In genomic region chr12:94725375-94726168, GRCh38 we compare ENCODE assay signal across 9 cellular contexts.
DNase-seq lines count a peak whose midpoint lies in the region; ATAC-seq, FAIRE-seq and TF ChIP-seq lines count a peak whose summit lies in the region.
"Had no signal": no experiment of that assay in that cellular context is flagged by ENCODE, and none has a peak within 500 bp of the region (broad histone marks: within the 10 kb centered on the region; RNA-seq: fewer than 3 reads in every experiment).

No MANE protein-coding gene starts in this region.

- no peak for TF ChIP-seq POLR2A in H54 (IDR thresholded peaks at IDR 0.05; ENCODE audit: low read depth, low read length)

- H3K9ac ChIP-seq in SU-DHL-6 (ENCODE audit: low read length) = no peak overlapping the region

- TF ChIP-seq CTCF in A673 (conservative IDR thresholded peaks at IDR 0.05; ENCODE audit: low read depth, low read length) (peak; percentile 64), SU-DHL-6 (IDR thresholded peaks at IDR 0.05; ENCODE audit: insufficient read depth, low read length, poor library complexity, severe bottlenecking) (peak; percentile 42), hepatocyte (IDR thresholded peaks at IDR 0.05; ENCODE audit: poor library complexity) (peak; percentile 23)

- H4K20me1 ChIP-seq in SU-DHL-6 (ENCODE audit: low read depth, low read length) (no peaks in the 10 kb centered on the region), hepatocyte (ENCODE audit: insufficient read depth, poor library complexity, severe bottlenecking) (no peaks in the 10 kb centered on the region)

- H3K79me2 ChIP-seq in SU-DHL-6 (ENCODE audit: insufficient read depth, low read length) = no peaks in the 10 kb centered on the region
- no peaks in the 10 kb centered on the region for H3K79me2 ChIP-seq in hepatocyte

- H3K36me3 ChIP-seq in A673 (ENCODE audit: insufficient read depth, low read length, poor library complexity, severe bottlenecking) (no peaks in the 10 kb centered on the region), SU-DHL-6 (ENCODE audit: low read length) (no peaks in the 10 kb centered on the region), hepatocyte (replicated peaks; ENCODE audit: insufficient read depth, low read depth) (no peaks in the 10 kb centered on the region)
- H3K36me3 ChIP-seq: pancreas had no signal

- H3F3A ChIP-seq in SU-DHL-6 (ENCODE audit: insufficient read depth) = no peaks in the 10 kb centered on the region

- peak overlapping the region; percentile 86 for H2AFZ ChIP-seq in SU-DHL-6 (ENCODE audit: low read depth, low read length, severe bottlenecking)
- no peak overlapping the region for H2AFZ ChIP-seq in hepatocyte

- peak; percentile 64 for DNase-seq in A673 (ENCODE audit: low spot score)
- no peak for DNase-seq in H54 (ENCODE audit: insufficient read length, low spot score)
- peak; percentile 37 for DNase-seq in hepatocyte (ENCODE audit: low spot score)
- DNase-seq in kidney tubule cell (ENCODE audit: low spot score) = no peak
- no peak for DNase-seq in activated CD4-positive, alpha-beta T cell treated with anti-CD3 and anti-CD28 coated beads for 48 hours
- no peak for DNase-seq in stimulated activated naive CD4-positive, alpha-beta T cell treated with Interleukin-2 at 50 U/mL for 16 hours (lab: John Stamatoyannopoulos, UW)
- DNase-seq: pancreas had no signal

- intact Hi-C loops in A673 (cut with micrococcal nuclease; ENCODE audit: unreplicated experiment) = no loop called here

- H3K9me3 ChIP-seq in A673 (ENCODE audit: low read depth, low read length, poor library complexity, severe bottlenecking) (no peaks in the 10 kb centered on the region), SU-DHL-6 (ENCODE audit: insufficient read depth, low read length) (no peaks in the 10 kb centered on the region), hepatocyte (ENCODE audit: low read depth) (no peaks in the 10 kb centered on the region)
- H3K9me3 ChIP-seq: pancreas had no signal

- BruUV-seq in A673 (replicated peaks; lab: Mats Ljungman, UMichigan) = no TSS peak

- H3K9me2 ChIP-seq in SU-DHL-6 (replicated peaks; ENCODE audit: insufficient read depth, low read length) (no peaks in the 10 kb centered on the region), hepatocyte (replicated peaks; ENCODE audit: insufficient read depth) (no peaks in the 10 kb centered on the region)

- H3K27ac ChIP-seq in A673 (ENCODE audit: low read depth, low read length, poor library complexity, severe bottlenecking) (no peak overlapping the region), SU-DHL-6 (ENCODE audit: low read depth, low read length) (no peak overlapping the region), hepatocyte (no peak overlapping the region)
- H3K27ac ChIP-seq: pancreas had no signal

- CTCF ChIA-PET in A673 (lab: Charles Lee) = no interaction called here

- H3K27me3 ChIP-seq in A673 (replicated peaks; ENCODE audit: insufficient read depth, low read depth, low read length, poor library complexity) (no peaks in the 10 kb centered on the region), SU-DHL-6 (ENCODE audit: low read length) (no peaks in the 10 kb centered on the region), hepatocyte (no peaks in the 10 kb centered on the region)
- H3K27me3 ChIP-seq: pancreas had no signal

- no peak for ATAC-seq in HG03135 (IDR thresholded peaks at IDR 0.05; ENCODE audit: unreplicated experiment)

- WGBS in hepatocyte (ENCODE audit: low lambda C conversion rate, missing lambda C conversion rate) = 76% methylated on average over 8 of the region's 8 CpGs

- peak; percentile 27 for FAIRE-seq in H54 (lab: Jason Lieb, UNC)
- FAIRE-seq: pancreas had no signal

- H3K4me2 ChIP-seq in SU-DHL-6 (ENCODE audit: low read depth, low read length, poor library complexity, severe bottlenecking) = no peak overlapping the region
- H3K4me2 ChIP-seq in hepatocyte = no peak overlapping the region

- no peak overlapping the region for H3K4me3 ChIP-seq in A673 (ENCODE audit: low read depth, low read length, poor library complexity, severe bottlenecking)
- H3K4me3 ChIP-seq in SU-DHL-6 (ENCODE audit: insufficient read depth, low read length, poor library complexity, severe bottlenecking) = no peak overlapping the region
- no peak overlapping the region for H3K4me3 ChIP-seq in hepatocyte
- H3K4me3 ChIP-seq: pancreas had no signal

- H3K4me1 ChIP-seq in A673 (ENCODE audit: insufficient read depth, low read length, poor library complexity, severe bottlenecking) (peaks cover 2% of the 10 kb centered on the region), hepatocyte (ENCODE audit: insufficient read depth) (no peaks in the 10 kb centered on the region)
- H3K4me1 ChIP-seq: pancreas had no signal

- POLR2A ChIA-PET in A673 (lab: Charles Lee; ENCODE audit: low non-redundant PET) = no interaction called here

Comparison
In these comparisons a context has a peak if more than half of its experiments do, and no peak if none do; other contexts are left out.
1. DNase-seq: peak in A673 (single experiment) and hepatocyte (single experiment); none in H54 (single experiment), kidney tubule cell (single experiment), activated CD4-positive, alpha-beta T cell treated with anti-CD3 and anti-CD28 coated beads for 48 hours (single experiment) and stimulated activated naive CD4-positive, alpha-beta T cell treated with Interleukin-2 at 50 U/mL for 16 hours (single experiment).
2. Peak in every context shown above with its lines, with median percentiles within 50 percentile points of each other: CTCF ChIP-seq.